8 cellular contexts compared by ENCODE assay signal in genomic region chr16:2919511-2920255, GRCh38. TPM values are rescaled to one million over a fixed set of nuclear protein-coding genes. Genes with fewer than 3 reads are reported as not detected.
DNase-seq lines count a peak whose midpoint lies in the region; ATAC-seq and TF ChIP-seq lines count a peak whose summit lies in the region.

No MANE protein-coding gene starts in this region.

- peaks cover 27% of the 10 kb centered on the region; the same call in 1 of the 2 replicates for H3K36me3 ChIP-seq in DND-41 (ENCODE audit: insufficient read depth, low read length)
- peaks cover 41% of the 10 kb centered on the region for H3K36me3 ChIP-seq in left ventricle myocardium inferior
- peaks cover 0 to 46% (median 4%) of the 10 kb centered on the region in 4 donors for H3K36me3 ChIP-seq in sigmoid colon

- TF ChIP-seq CTCF in DND-41 (IDR thresholded peaks at IDR 0.05; ENCODE audit: borderline replicate concordance, extremely low read depth, low read length, poor library complexity, severe bottlenecking) (peak; percentile 97), left ventricle myocardium inferior (IDR thresholded peaks at IDR 0.05; ENCODE audit: borderline replicate concordance) (peak; percentile 94), sigmoid colon (IDR thresholded peaks at IDR 0.05) (peak; percentile 93 to 98 (median 96))

- no peaks in the 10 kb centered on the region for H3K27me3 Mint-ChIP-seq in T-helper 1 cell treated with Interleukin-12 subunit alpha and Interleukin-12 subunit beta and Interleukin-4 antibody, amounts not matched to agents 30 μg/mL and 1 μg/mL, for 36 hours (ENCODE audit: low read depth)

- H3K9me3 ChIP-seq in DND-41 (ENCODE audit: insufficient read depth, low read length, severe bottlenecking) = no peaks in the 10 kb centered on the region
- no peaks in the 10 kb centered on the region for H3K9me3 ChIP-seq in left ventricle myocardium inferior (replicated peaks)
- H3K9me3 ChIP-seq in sigmoid colon = no peaks in the 10 kb centered on the region

- no peaks in the 10 kb centered on the region for H4K20me1 ChIP-seq in DND-41 (ENCODE audit: insufficient read depth, low read length)

- H3K4me2 ChIP-seq in DND-41 (ENCODE audit: insufficient read depth, low read length) = no peak overlapping the region

- no peak for TF ChIP-seq EP300 in sigmoid colon (IDR thresholded peaks at IDR 0.05)

- no peak overlapping the region for H3K4me3 Mint-ChIP-seq in T-helper 1 cell treated with Interleukin-12 subunit alpha and Interleukin-12 subunit beta and Interleukin-4 antibody, amounts not matched to agents 30 μg/mL and 1 μg/mL, for 36 hours

- no peak overlapping the region for H3K27ac ChIP-seq in DND-41 (ENCODE audit: low read length)
- peak overlapping the region; percentile 62 for H3K27ac ChIP-seq in left ventricle myocardium inferior (replicated peaks)
- H3K27ac ChIP-seq in sigmoid colon = peak overlapping the region; percentile 67 to 79 (median 72)

- intact Hi-C loops in left ventricle myocardium inferior (cut with micrococcal nuclease) (no loop called here), sigmoid colon (cut with DNase I) (loop anchor here (1.0 to 10.0 kb wide), 3 partner anchors 15 to 235 kb away; partner anchors contain the start of gene FLYWCH2)

- H3K9me3 Mint-ChIP-seq in T-helper 1 cell treated with Interleukin-12 subunit alpha and Interleukin-12 subunit beta and Interleukin-4 antibody, amounts not matched to agents 30 μg/mL and 1 μg/mL, for 36 hours = no peaks in the 10 kb centered on the region

- H3K4me3 ChIP-seq in DND-41 (ENCODE audit: low read depth in 1 of 2, low read length in 2 of 2) (no peak overlapping the region), left ventricle myocardium inferior (no peak overlapping the region), sigmoid colon (no peak overlapping the region)

- H3K27me3 ChIP-seq in DND-41 (ENCODE audit: insufficient read depth, low read length, poor library complexity) = no peaks in the 10 kb centered on the region
- H3K27me3 ChIP-seq in left ventricle myocardium inferior (ENCODE audit: low read depth) = no peaks in the 10 kb centered on the region
- no peaks in the 10 kb centered on the region for H3K27me3 ChIP-seq in sigmoid colon

- no peak overlapping the region for H3K9ac ChIP-seq in DND-41 (ENCODE audit: low read depth, low read length)

- peak; percentile 72 for DNase-seq in DND-41
- peak; percentile 59 for DNase-seq in LHCN-M2 (ENCODE audit: low read depth)
- DNase-seq in amygdala (lab: John Stamatoyannopoulos, UW) = peak in 34 of 56 donors; percentile 5 to 85 (median 31)
- no peak for DNase-seq in left ventricle myocardium inferior
- DNase-seq in sigmoid colon = peak; percentile 83

- WGBS in sigmoid colon, 2 donors = 16 to 20% methylated on average over 13 of the region's 13 CpGs

- H3K4me1 Mint-ChIP-seq in T-helper 1 cell treated with Interleukin-12 subunit alpha and Interleukin-12 subunit beta and Interleukin-4 antibody, amounts not matched to agents 30 μg/mL and 1 μg/mL, for 36 hours (ENCODE audit: low read depth) = peaks cover 8% of the 10 kb centered on the region

- TF ChIP-seq POLR2A in sigmoid colon (IDR thresholded peaks at IDR 0.05) = no peak

- H2AFZ ChIP-seq in DND-41 (ENCODE audit: low read depth, low read length) = no peak overlapping the region

- peaks cover 14% of the 10 kb centered on the region for H3K36me3 Mint-ChIP-seq in T-helper 1 cell treated with Interleukin-12 subunit alpha and Interleukin-12 subunit beta and Interleukin-4 antibody, amounts not matched to agents 30 μg/mL and 1 μg/mL, for 36 hours (ENCODE audit: low read depth)

- H3K4me1 ChIP-seq in DND-41 (ENCODE audit: insufficient read depth, low read length) (no peaks in the 10 kb centered on the region), left ventricle myocardium inferior (peaks cover 14% of the 10 kb centered on the region), sigmoid colon (peaks cover 0 to 10% (median 7%) of the 10 kb centered on the region in 4 donors)

- ATAC-seq in DND-41 (ENCODE audit: insufficient read depth, low read depth) (peak; percentile 79), HG02981 (IDR thresholded peaks at IDR 0.05; ENCODE audit: unreplicated experiment) (no peak), HG03469 (IDR thresholded peaks at IDR 0.05; ENCODE audit: unreplicated experiment) (no peak)

- H3K79me2 ChIP-seq in DND-41 (ENCODE audit: insufficient read depth, low read length) = no peaks in the 10 kb centered on the region; the same call in 1 of the 2 replicates

- peak overlapping the region; percentile 70 for H3K27ac Mint-ChIP-seq in T-helper 1 cell treated with Interleukin-12 subunit alpha and Interleukin-12 subunit beta and Interleukin-4 antibody, amounts not matched to agents 30 μg/mL and 1 μg/mL, for 36 hours

RNA-seq across cellular contexts. Expression of gene FLYWCH1, which starts 8.0 kb away (rescaled TPM):
- total RNA-seq in LHCN-M2 (2014; rRNA removed) = 38.6 and 43.4 TPM in 2 replicates
- 19.0 TPM for polyA plus RNA-seq in LHCN-M2 (2012)
- 35.7 TPM for total RNA-seq in left ventricle myocardium inferior
- total RNA-seq in sigmoid colon = 10 to 100 TPM; 28.6 to 51.5 (median 33.2) TPM
- 10 to 100 TPM in 1 of 3 donors, 1 to 10 TPM in 2; 6.9 to 19.5 (median 7.2) TPM for polyA plus RNA-seq in sigmoid colon

RNA-seq across cellular contexts. Expression of gene FLYWCH2, which starts 36.7 kb away (rescaled TPM):
- total RNA-seq in LHCN-M2 (2014; rRNA removed) (70.2 and 79.7 TPM in 2 replicates), left ventricle myocardium inferior (23.2 TPM), sigmoid colon (10 to 100 TPM; 33.6 to 64.2 (median 55.8) TPM)
- polyA plus RNA-seq in LHCN-M2 (2012) = 36.7 TPM
- polyA plus RNA-seq in sigmoid colon = 10 to 100 TPM; 27.5 to 43.2 (median 30.7) TPM

RNA-seq across cellular contexts. Expression of gene KREMEN2, which starts 44.4 kb away (rescaled TPM):
- total RNA-seq in LHCN-M2 (2014; rRNA removed) = 1.5 and 1.7 TPM in 2 replicates
- 0.63 TPM for polyA plus RNA-seq in LHCN-M2 (2012)
- not detected for total RNA-seq in left ventricle myocardium inferior
- not detected for total RNA-seq in sigmoid colon
- 1 to 10 TPM; 1.0 to 1.8 (median 1.6) TPM for polyA plus RNA-seq in sigmoid colon

RNA-seq across cellular contexts. Expression of gene PAQR4, which starts 49.5 kb away (rescaled TPM):
- 32.1 and 35.3 TPM in 2 replicates for total RNA-seq in LHCN-M2 (2014; rRNA removed)
- polyA plus RNA-seq in LHCN-M2 (2012) = 18.2 TPM
- 9.2 TPM for total RNA-seq in left ventricle myocardium inferior
- 1 to 10 TPM in 2 of 4 donors, under 1 TPM in 2; 0.83 to 3.6 (median 1.0) TPM for total RNA-seq in sigmoid colon
- 10 to 100 TPM in 1 of 3 donors, 1 to 10 TPM in 2; 3.6 to 22.1 (median 3.9) TPM for polyA plus RNA-seq in sigmoid colon
